Comparison of ENCODE assay signal across 27 cellular contexts in genomic region chr3:4732974-4733373, GRCh38.
DNase-seq lines count a peak whose midpoint lies in the region; ATAC-seq, FAIRE-seq and TF ChIP-seq lines count a peak whose summit lies in the region.
"Had no signal": no experiment of that assay in that cellular context is flagged by ENCODE, and none has a peak within 500 bp of the region (broad histone marks: within the 10 kb centered on the region; RNA-seq: fewer than 3 reads in every experiment).

No MANE protein-coding gene starts in this region.

- CTCF ChIA-PET in CD8-positive, alpha-beta memory T cell (lab: Charles Lee) = interaction anchor here (1.0 kb wide), 1 partner anchor 21 kb away, joined by 4 read pairs; no protein-coding TSS in a partner anchor

- no peak for FAIRE-seq in GM19239 (lab: Jason Lieb, UNC)
- FAIRE-seq: RCC 7860 had no signal

- TF ChIP-seq CTCF in VCaP (conservative IDR thresholded peaks at IDR 0.05) = no peak

- H3K9me3 Mint-ChIP-seq in CD8-positive, alpha-beta memory T cell = peaks cover 0 to 2% (median 0%) of the 10 kb centered on the region in 5 donors
- H3K9me3 Mint-ChIP-seq: CD4-positive, alpha-beta T cell; IgD-negative memory B cell had no signal

- intact Hi-C loops in sciatic nerve (cut with DNase I) = no loop called here

- POLR2A ChIA-PET in CD8-positive, alpha-beta memory T cell (lab: Charles Lee) = no interaction called here

- H3K36me3 Mint-ChIP-seq in CD8-positive, alpha-beta memory T cell = peaks cover 12 to 70% (median 16%) of the 10 kb centered on the region in 3 donors

- peaks cover 18% of the 10 kb centered on the region for H3K4me1 ChIP-seq in CD8-positive, alpha-beta memory T cell (ENCODE audit: insufficient read depth, low read length)
- H3K4me1 ChIP-seq: colonic mucosa had no signal

- H3K27me3 Mint-ChIP-seq in CD8-positive, alpha-beta memory T cell = no peaks in the 10 kb centered on the region
- H3K27me3 Mint-ChIP-seq: CD4-positive, alpha-beta T cell; IgD-negative memory B cell had no signal

- peak in 2 of 3 experiments; percentile 30 to 79 for DNase-seq in NCI-H1417 (lab: John Stamatoyannopoulos, UW)
- DNase-seq in NCI-H1417 treated with DMSO at 0.1 percent for 48 hours (lab: John Stamatoyannopoulos, UW) = no peak
- peak; percentile 33 for DNase-seq in iPS-NIHi11 (ENCODE audit: low spot score)
- DNase-seq in sciatic nerve (ENCODE audit: low spot score) = no peak
- DNase-seq in CD8-positive, alpha-beta memory T cell = no peak
- no peak for DNase-seq in GM19239 (ENCODE audit: insufficient read length, low spot score)
- DNase-seq: activated CD4-positive, alpha-beta T cell treated with anti-CD3 and anti-CD28 coated beads, Interleukin-2, amount 50 U/mL, for 48 hours; activated CD4-positive, CD25-positive, alpha-beta regulatory T cell; activated naive CD4-positive, alpha-beta T cell treated with Interleukin-2 at 50 U/mL for 16 hours; AML-193; CD4-positive, alpha-beta T cell; colonic mucosa; effector memory CD4-positive, alpha-beta T cell; erythroblast; kidney glomerular epithelial cell; NCI-H1048; NCI-H510A; SIG-M5; sigmoid colon; stimulated activated naive CD4-positive, alpha-beta T cell had no signal

- H3K36me3 ChIP-seq in CD8-positive, alpha-beta memory T cell (ENCODE audit: insufficient read depth, low read length) = no peaks in the 10 kb centered on the region
- H3K36me3 ChIP-seq: breast epithelium, colonic mucosa, neutrophil, suprapubic skin had no signal

- peaks cover 21 to 27% (median 21%) of the 10 kb centered on the region in 3 donors for H3K4me1 Mint-ChIP-seq in CD8-positive, alpha-beta memory T cell

- H3K4me3 Mint-ChIP-seq in CD8-positive, alpha-beta memory T cell = no peak overlapping the region
- H3K4me3 Mint-ChIP-seq: CD4-positive, alpha-beta T cell; IgD-negative memory B cell had no signal

- no peaks in the 10 kb centered on the region for H3K9me3 ChIP-seq in CD8-positive, alpha-beta memory T cell (ENCODE audit: low read length)
- H3K9me3 ChIP-seq: breast epithelium, colonic mucosa, neutrophil, sigmoid colon, suprapubic skin had no signal

- no peak overlapping the region for H3K4me3 ChIP-seq in CD8-positive, alpha-beta memory T cell (ENCODE audit: low read length)
- H3K4me3 ChIP-seq: breast epithelium, colonic mucosa, sigmoid colon, suprapubic skin had no signal

- no peaks in the 10 kb centered on the region for H3K27me3 ChIP-seq in CD8-positive, alpha-beta memory T cell (ENCODE audit: insufficient read depth, low read length, poor library complexity, severe bottlenecking)
- H3K27me3 ChIP-seq: breast epithelium, colonic mucosa, neutrophil, sigmoid colon, suprapubic skin had no signal

- no peak overlapping the region for H3K27ac Mint-ChIP-seq in CD8-positive, alpha-beta memory T cell
- H3K27ac Mint-ChIP-seq: CD4-positive, alpha-beta T cell had no signal

- ATAC-seq in sciatic nerve = peak; percentile 32
- no peak for ATAC-seq in HG02970 (IDR thresholded peaks at IDR 0.05; ENCODE audit: low FRiP score, unreplicated experiment)

- peak overlapping the region; percentile 68 for H3K27ac ChIP-seq in VCaP
- no peak overlapping the region for H3K27ac ChIP-seq in CD8-positive, alpha-beta memory T cell (ENCODE audit: low read depth, low read length)
- H3K27ac ChIP-seq: breast epithelium, colonic mucosa, neutrophil, sigmoid colon, suprapubic skin had no signal

Comparison
In these comparisons a context has a peak if more than half of its experiments do, and no peak if none do; other contexts are left out.
1. DNase-seq: peak in NCI-H1417 (2 of 3) and iPS-NIHi11 (single experiment); none in NCI-H1417 treated with DMSO at 0.1 percent for 48 hours (single experiment), sciatic nerve (single experiment), CD8-positive, alpha-beta memory T cell (0 of 5) and GM19239 (single experiment).